ENCODE assay signal across 13 cellular contexts in the genomic region with DNA sequence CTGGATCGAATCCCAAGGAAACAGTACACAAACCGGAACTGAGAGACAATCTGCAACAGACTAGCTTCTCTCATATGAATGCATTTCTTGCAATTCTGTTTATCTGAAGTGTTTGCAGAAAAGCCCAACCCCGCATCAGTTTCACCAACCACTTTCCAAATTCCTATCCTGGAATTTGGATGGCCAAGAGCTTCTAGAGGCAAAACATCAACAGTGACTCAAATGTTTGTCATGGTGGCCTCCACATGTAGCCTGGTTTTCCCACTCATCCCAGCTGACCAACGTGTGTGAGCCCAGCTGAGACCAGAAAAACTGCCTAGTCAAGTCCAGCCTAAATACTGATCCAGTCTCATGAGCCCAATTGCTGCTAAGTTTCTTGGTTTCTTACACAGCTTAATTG. TPM values are rescaled to one million over a fixed set of nuclear protein-coding genes. Genes with fewer than 3 reads are reported as not detected.
DNase-seq lines count a peak whose midpoint lies in the region; ATAC-seq and TF ChIP-seq lines count a peak whose summit lies in the region.
"Had no signal": no experiment of that assay in that cellular context is flagged by ENCODE, and none has a peak within 500 bp of the region (broad histone marks: within the 10 kb centered on the region; RNA-seq: fewer than 3 reads in every experiment).

No MANE protein-coding gene starts in this region.

- H3K36me3 ChIP-seq in RWPE2 (ENCODE audit: low read depth) = no peaks in the 10 kb centered on the region

- H3K27me3 ChIP-seq in RWPE2 (ENCODE audit: insufficient read depth, poor library complexity, severe bottlenecking) = no peaks in the 10 kb centered on the region

- H3K9me3 ChIP-seq in RWPE2 (ENCODE audit: severe bottlenecking) = no peaks in the 10 kb centered on the region

- ATAC-seq in RWPE2 (ENCODE audit: low read depth) = no peak
- ATAC-seq in HG03342 (IDR thresholded peaks at IDR 0.05; ENCODE audit: unreplicated experiment) = no peak
- no peak for ATAC-seq in HG02798 (IDR thresholded peaks at IDR 0.05; ENCODE audit: poor library complexity, unreplicated experiment)

- no peaks in the 10 kb centered on the region for H3K4me1 ChIP-seq in RWPE2 (ENCODE audit: insufficient read depth, poor library complexity, severe bottlenecking)

- H3K27ac ChIP-seq in RWPE2 (ENCODE audit: poor library complexity, severe bottlenecking) = no peak overlapping the region
- peak overlapping the region; percentile 28 for H3K27ac ChIP-seq in substantia nigra (ENCODE audit: low read depth, low read length, poor library complexity, severe bottlenecking)
- H3K27ac ChIP-seq: 22Rv1, RWPE1 had no signal

- TF ChIP-seq CTCF in RWPE2 (IDR thresholded peaks at IDR 0.05; ENCODE audit: poor library complexity, severe bottlenecking) = peak; percentile 2
- TF ChIP-seq CTCF in fibroblast of mammary gland (conservative IDR thresholded peaks at IDR 0.05; ENCODE audit: control insufficient read depth, insufficient read depth, low read depth, low read length) = no peak

- H3K4me3 ChIP-seq in RWPE2 (ENCODE audit: severe bottlenecking) (no peak overlapping the region), fibroblast of mammary gland (ENCODE audit: control insufficient read depth, low read depth, low read length) (no peak overlapping the region)

- DNase-seq in DMS53 (lab: John Stamatoyannopoulos, UW) (peak; percentile 29), DMS53 treated with DMSO at 0.1 percent for 48 hours (lab: John Stamatoyannopoulos, UW; ENCODE audit: unreplicated experiment) (no peak), RWPE2 (ENCODE audit: low spot score) (no peak), fibroblast of mammary gland (ENCODE audit: low read depth) (peak; percentile 92), substantia nigra (lab: John Stamatoyannopoulos, UW) (no peak), occipital lobe (lab: John Stamatoyannopoulos, UW) (no peak)
- DNase-seq: DMS79, NCI-H1048 had no signal

RNA-seq across cellular contexts. Expression of a gene that starts 8.3 kb away (rescaled TPM):
- 16.1 TPM for total RNA-seq in occipital lobe

RNA-seq across cellular contexts. Expression of a gene that starts 26.6 kb away (rescaled TPM):
- 90.3 TPM for total RNA-seq in occipital lobe

RNA-seq across cellular contexts. Expression of a gene that starts 36.9 kb away (rescaled TPM):
- total RNA-seq in occipital lobe = 24.8 TPM
- total RNA-seq: dermis microvascular lymphatic vessel endothelial cell had no signal

RNA-seq across cellular contexts. Expression of a gene that starts 38.8 kb away (rescaled TPM):
- total RNA-seq in occipital lobe = 18.9 TPM

Comparison
In these comparisons a context has a peak if more than half of its experiments do, and no peak if none do; other contexts are left out.
1. DNase-seq: peak in DMS53 (single experiment) and fibroblast of mammary gland (single experiment); none in DMS53 treated with DMSO at 0.1 percent for 48 hours (single experiment), RWPE2 (single experiment), substantia nigra (0 of 49) and occipital lobe (single experiment).